Comparison of ENCODE assay signal across 9 cellular contexts in genomic region chr3:152556731-152557254, GRCh38.
DNase-seq lines count a peak whose midpoint lies in the region; ATAC-seq, FAIRE-seq and TF ChIP-seq lines count a peak whose summit lies in the region.
"Had no signal": no experiment of that assay in that cellular context is flagged by ENCODE, and none has a peak within 500 bp of the region (broad histone marks: within the 10 kb centered on the region; RNA-seq: fewer than 3 reads in every experiment).

No MANE protein-coding gene starts in this region.

- H3K27ac ChIP-seq in GM23338 (ENCODE audit: low read depth) (no peak overlapping the region), aorta (ENCODE audit: low read depth in 1 of 2, low read length in 2 of 2) (peak overlapping the region; percentile 28 to 33), MM.1S (ENCODE audit: low read length) (no peak overlapping the region)

- no peaks in the 10 kb centered on the region for H3K9me3 Mint-ChIP-seq in GM23338
- peaks cover 13% of the 10 kb centered on the region for H3K9me3 Mint-ChIP-seq in activated T-helper 2 cell treated with anti-CD3 and anti-CD28 coated beads, Interferon-gamma antibody, Interleukin-2, Interleukin-4, amounts not matched to agents 10 μg/mL and 5 μg/mL and 100 μg/mL, durations not matched to agents 14 hours and 24 hours and 36 hours
- H3K9me3 Mint-ChIP-seq: central memory CD8-positive, alpha-beta T cell had no signal

- H3K4me2 ChIP-seq in GM23338, result no peak overlapping the region
- H3K4me2 ChIP-seq in MM.1S (ENCODE audit: low read depth, low read length), result no peak overlapping the region

- H4K20me1 ChIP-seq in GM23338 (replicated peaks; ENCODE audit: insufficient read depth) (no peaks in the 10 kb centered on the region), MM.1S (ENCODE audit: insufficient read depth, low read length) (no peaks in the 10 kb centered on the region)

- H3K27me3 ChIP-seq in GM23338 (ENCODE audit: insufficient read depth) (no peaks in the 10 kb centered on the region), aorta (ENCODE audit: control insufficient read depth in 1 of 2, insufficient read depth in 2 of 2, low read length in 1 of 2) (no peaks in the 10 kb centered on the region), MM.1S (replicated peaks; ENCODE audit: insufficient read depth, low read length) (no peaks in the 10 kb centered on the region)

- peaks cover 3% of the 10 kb centered on the region; the same call in 2 of the 3 replicates for H3K36me3 Mint-ChIP-seq in GM23338 (ENCODE audit: low read depth)
- H3K36me3 Mint-ChIP-seq in activated T-helper 2 cell treated with anti-CD3 and anti-CD28 coated beads, Interferon-gamma antibody, Interleukin-2, Interleukin-4, amounts not matched to agents 10 μg/mL and 5 μg/mL and 100 μg/mL, durations not matched to agents 14 hours and 24 hours and 36 hours (ENCODE audit: low read depth), result no peaks in the 10 kb centered on the region

- no peak overlapping the region for H3K27ac Mint-ChIP-seq in GM23338
- H3K27ac Mint-ChIP-seq in activated T-helper 2 cell treated with anti-CD3 and anti-CD28 coated beads, Interferon-gamma antibody, Interleukin-2, Interleukin-4, amounts not matched to agents 10 μg/mL and 5 μg/mL and 100 μg/mL, durations not matched to agents 14 hours and 24 hours and 36 hours, result no peak overlapping the region

- H3K27me3 Mint-ChIP-seq in GM23338 (ENCODE audit: insufficient read depth, low read depth, poor library complexity), result no peaks in the 10 kb centered on the region
- H3K27me3 Mint-ChIP-seq in activated T-helper 2 cell treated with anti-CD3 and anti-CD28 coated beads, Interferon-gamma antibody, Interleukin-2, Interleukin-4, amounts not matched to agents 10 μg/mL and 5 μg/mL and 100 μg/mL, durations not matched to agents 14 hours and 24 hours and 36 hours (ENCODE audit: low read depth), result peaks cover 2% of the 10 kb centered on the region

- H2AFZ ChIP-seq in GM23338, result peak overlapping the region; percentile 63; the same call in 1 of the 2 replicates
- no peak overlapping the region for H2AFZ ChIP-seq in MM.1S (ENCODE audit: low read length)

- no peaks in the 10 kb centered on the region for H3K4me1 Mint-ChIP-seq in GM23338
- peaks cover 6% of the 10 kb centered on the region for H3K4me1 Mint-ChIP-seq in activated T-helper 2 cell treated with anti-CD3 and anti-CD28 coated beads, Interferon-gamma antibody, Interleukin-2, Interleukin-4, amounts not matched to agents 10 μg/mL and 5 μg/mL and 100 μg/mL, durations not matched to agents 14 hours and 24 hours and 36 hours (ENCODE audit: low read depth)
- H3K4me1 Mint-ChIP-seq: central memory CD8-positive, alpha-beta T cell had no signal

- DNase-seq in GM12891 (ENCODE audit: insufficient read length, low spot score) (peak; percentile 23), GM23338 (ENCODE audit: low spot score) (no peak), RKO (ENCODE audit: low spot score) (peak; percentile 22), kidney tubule cell (ENCODE audit: low spot score) (peak; percentile 44), aorta (no peak), MM.1S (no peak), NAMALWA (ENCODE audit: low spot score) (no peak)
- DNase-seq in activated T-helper 2 cell treated with anti-CD3 and anti-CD28 coated beads, Interferon-gamma antibody, Interleukin-2, Interleukin-4, amounts not matched to agents 10 μg/mL and 5 μg/mL and 100 μg/mL, durations not matched to agents 14 hours and 24 hours and 36 hours (ENCODE audit: low spot score), result no peak

- H3K9me3 ChIP-seq in aorta (ENCODE audit: control insufficient read depth, low read length), result no peaks in the 10 kb centered on the region
- H3K9me3 ChIP-seq in MM.1S (replicated peaks; ENCODE audit: insufficient read depth, low read length), result no peaks in the 10 kb centered on the region

- ATAC-seq in GM23338, result no peak
- ATAC-seq in aorta (ENCODE audit: low FRiP score), result peak; percentile 87

- peak; percentile 43 for FAIRE-seq in GM12891 (lab: Jason Lieb, UNC)

- intact Hi-C loops in aorta (cut with DNase I), result no loop called here
- intact Hi-C loops in activated T-helper 2 cell treated with anti-CD3 and anti-CD28 coated beads, Interferon-gamma antibody, Interleukin-2, Interleukin-4, amounts not matched to agents 10 μg/mL and 5 μg/mL and 100 μg/mL, durations not matched to agents 14 hours and 24 hours and 36 hours (cut with micrococcal nuclease), result no loop called here

- TF ChIP-seq CTCF in GM23338 (conservative IDR thresholded peaks at IDR 0.05; ENCODE audit: low read depth in 2 of 2) (no peak), MM.1S (IDR thresholded peaks at IDR 0.05; ENCODE audit: low read length) (no peak)

- H3K9me2 ChIP-seq in GM23338 (ENCODE audit: insufficient read depth) (0 out of 2 replicates have a peak, but pooled peaks cover 5% of the 10 kb centered on the region), MM.1S (replicated peaks; ENCODE audit: insufficient read depth, low read length) (no peaks in the 10 kb centered on the region)

- H3F3A ChIP-seq in GM23338 (replicated peaks; ENCODE audit: low read depth) (no peaks in the 10 kb centered on the region), MM.1S (ENCODE audit: insufficient read depth, low read length) (no peaks in the 10 kb centered on the region)

- H3K4me1 ChIP-seq in GM23338 (ENCODE audit: insufficient read depth), result no peaks in the 10 kb centered on the region
- peaks cover 7 to 19% of the 10 kb centered on the region in 2 donors for H3K4me1 ChIP-seq in aorta (ENCODE audit: control insufficient read depth in 1 of 2, insufficient read depth in 2 of 2, low read length in 2 of 2)
- H3K4me1 ChIP-seq in MM.1S (ENCODE audit: low read length), result no peaks in the 10 kb centered on the region

- no peak overlapping the region for H3K9ac ChIP-seq in MM.1S (ENCODE audit: low read length)

- H3K4me3 Mint-ChIP-seq in GM23338, result no peak overlapping the region
- no peak overlapping the region for H3K4me3 Mint-ChIP-seq in activated T-helper 2 cell treated with anti-CD3 and anti-CD28 coated beads, Interferon-gamma antibody, Interleukin-2, Interleukin-4, amounts not matched to agents 10 μg/mL and 5 μg/mL and 100 μg/mL, durations not matched to agents 14 hours and 24 hours and 36 hours (ENCODE audit: low read depth)
- H3K4me3 Mint-ChIP-seq: central memory CD8-positive, alpha-beta T cell had no signal

- no peak for TF ChIP-seq POLR2A in GM12891 (IDR thresholded peaks at IDR 0.05; ENCODE audit: low read depth, low read length)

- H3K4me3 ChIP-seq in GM23338 (no peak overlapping the region), aorta (ENCODE audit: low read length in 2 of 2) (no peak overlapping the region), MM.1S (ENCODE audit: low read length) (no peak overlapping the region)

- H3K79me2 ChIP-seq in GM23338 (replicated peaks; ENCODE audit: insufficient read depth) (no peaks in the 10 kb centered on the region), MM.1S (ENCODE audit: low read length) (no peaks in the 10 kb centered on the region)

- H3K36me3 ChIP-seq in GM23338 (ENCODE audit: insufficient read depth), result no peaks in the 10 kb centered on the region
- no peaks in the 10 kb centered on the region for H3K36me3 ChIP-seq in aorta (ENCODE audit: control insufficient read depth in 1 of 2, insufficient read depth in 2 of 2, low read length in 1 of 2)
- no peaks in the 10 kb centered on the region for H3K36me3 ChIP-seq in MM.1S (replicated peaks; ENCODE audit: insufficient read depth, low read length)

TF ChIP-seq in GM12891, 5 proteins besides CTCF, POLR2A, EP300 and RAD21:
- TF ChIP-seq POU2F2 (IDR thresholded peaks at IDR 0.05; ENCODE audit: low read depth, low read length), result no peak
- TF ChIP-seq POLR2AphosphoS5 (IDR thresholded peaks at IDR 0.05; ENCODE audit: low read depth, low read length), result no peak
- TF ChIP-seq SPI1 (IDR thresholded peaks at IDR 0.05; ENCODE audit: low read depth, low read length), result no peak
- no peak for TF ChIP-seq PAX5 (IDR thresholded peaks at IDR 0.05; ENCODE audit: insufficient read depth, low read length, severe bottlenecking)
- no peak for TF ChIP-seq TAF1 (IDR thresholded peaks at IDR 0.05; ENCODE audit: low read depth, low read length)

TF ChIP-seq in GM23338, 12 proteins besides CTCF, POLR2A, EP300 and RAD21 (continues in another document):
- no peak for TF ChIP-seq NANOG (IDR thresholded peaks at IDR 0.05; ENCODE audit: borderline replicate concordance)
- no peak for TF ChIP-seq CREB1 (CRISPR knock-in tag; IDR thresholded peaks at IDR 0.05; ENCODE audit: low read depth)
- no peak for TF ChIP-seq EZH2phosphoT487 (IDR thresholded peaks at IDR 0.05; ENCODE audit: unreplicated experiment)
- TF ChIP-seq POLR2AphosphoS5 (IDR thresholded peaks at IDR 0.05; ENCODE audit: low read depth), result no peak
- no peak for TF ChIP-seq STAT1 (IDR thresholded peaks at IDR 0.05; ENCODE audit: unreplicated experiment)
- TF ChIP-seq ZNF114 (CRISPR knock-in tag; IDR thresholded peaks at IDR 0.05), result no peak
- no peak for TF ChIP-seq ZNF331 (CRISPR knock-in tag; IDR thresholded peaks at IDR 0.05; ENCODE audit: low read depth)
- no peak for TF ChIP-seq EZH2 (IDR thresholded peaks at IDR 0.05; ENCODE audit: low read depth, unreplicated experiment)
- no peak for TF ChIP-seq ETS1 (IDR thresholded peaks at IDR 0.05)

Comparison
In these comparisons a context has a peak if more than half of its experiments do, and no peak if none do; other contexts are left out.
1. DNase-seq: peak in GM12891 (single experiment), RKO (single experiment) and kidney tubule cell (single experiment); none in GM23338 (single experiment), aorta (0 of 2), MM.1S (single experiment), activated T-helper 2 cell treated with anti-CD3 and anti-CD28 coated beads, Interferon-gamma antibody, Interleukin-2, Interleukin-4, amounts not matched to agents 10 μg/mL and 5 μg/mL and 100 μg/mL, durations not matched to agents 14 hours and 24 hours and 36 hours (single experiment) and NAMALWA (single experiment).
2. H3K27ac ChIP-seq: peak in aorta (2 of 2); none in GM23338 (single experiment) and MM.1S (single experiment).